ENCODE assay signal across 17 cellular contexts in the genomic region with DNA sequence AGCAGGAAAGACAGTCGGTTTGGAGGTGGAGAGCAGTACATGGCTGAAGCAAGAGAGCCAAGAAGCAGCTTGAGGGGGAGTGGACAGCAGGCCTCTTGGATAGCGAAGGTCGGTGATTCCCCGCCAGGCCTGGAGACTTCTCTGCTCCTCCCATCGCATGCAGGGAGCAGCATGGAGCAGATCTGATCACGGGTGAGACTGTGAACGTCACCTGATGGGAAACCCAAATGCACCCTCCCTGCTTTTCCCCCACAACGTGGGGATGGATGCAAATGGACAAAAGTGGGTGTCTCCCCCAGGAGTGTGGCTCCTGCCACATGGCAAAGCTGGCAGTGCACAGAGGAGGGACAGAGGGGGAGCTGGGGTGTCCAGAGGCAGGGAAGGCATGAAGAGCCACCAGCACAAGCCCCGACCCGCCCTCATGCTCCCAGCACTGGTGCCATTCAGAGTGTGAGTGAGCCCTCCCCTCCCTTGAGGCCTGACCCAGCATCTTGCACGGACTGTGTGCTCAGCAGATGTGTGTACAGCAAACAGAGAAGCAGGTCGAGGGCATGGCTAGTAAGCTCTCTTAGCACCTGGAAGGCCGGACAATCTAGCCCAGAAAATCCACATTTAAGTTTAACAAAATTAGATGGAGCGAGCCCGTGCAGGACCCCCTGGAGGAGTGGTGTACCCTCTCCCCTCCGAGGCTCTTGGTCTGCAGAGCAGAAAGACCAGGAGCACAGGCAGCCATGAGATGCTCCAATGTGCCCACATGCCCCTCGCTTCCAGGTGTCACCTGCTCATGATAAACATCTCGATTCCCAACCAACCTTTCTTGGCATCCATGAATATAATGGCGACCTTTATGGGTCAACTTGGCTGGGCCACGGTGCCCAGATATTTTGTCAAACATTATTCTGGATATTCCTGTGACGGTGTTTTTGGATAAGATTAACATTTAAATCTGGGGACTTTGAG.
DNase-seq lines count a peak whose midpoint lies in the region; ATAC-seq, FAIRE-seq and TF ChIP-seq lines count a peak whose summit lies in the region.
"Had no signal": no experiment of that assay in that cellular context is flagged by ENCODE, and none has a peak within 500 bp of the region (broad histone marks: within the 10 kb centered on the region; RNA-seq: fewer than 3 reads in every experiment).

No MANE protein-coding gene starts in this region.

- no peak overlapping the region for H3K9ac ChIP-seq in neuronal stem cell (ENCODE audit: low read depth, low read length, poor library complexity)

- H2AFZ ChIP-seq in neuronal stem cell (ENCODE audit: low read length) = no peak overlapping the region

- H2BK5ac ChIP-seq in neuronal stem cell (ENCODE audit: low read length) = no peak overlapping the region

- no peaks in the 10 kb centered on the region for H3K27me3 ChIP-seq in bronchial epithelial cell (ENCODE audit: control insufficient read depth, insufficient read depth, low read length)
- peaks cover 0 to 9% (median 0%) of the 10 kb centered on the region in 3 experiments for H3K27me3 ChIP-seq in neuronal stem cell (ENCODE audit: control insufficient read depth in 3 of 3, insufficient read depth in 3 of 3, low read depth in 1 of 3, low read length in 3 of 3)
- H3K27me3 ChIP-seq in vagina = no peaks in the 10 kb centered on the region
- H3K27me3 ChIP-seq in Caco-2 (replicated peaks; ENCODE audit: control insufficient read depth, insufficient read depth, low read length) = no peaks in the 10 kb centered on the region
- H3K27me3 ChIP-seq: BE2C had no signal

- H3K14ac ChIP-seq in neuronal stem cell (ENCODE audit: low read length) = no peak overlapping the region

- H3K36me3 ChIP-seq in bronchial epithelial cell (ENCODE audit: control insufficient read depth, insufficient read depth, low read length) (no peaks in the 10 kb centered on the region), neuronal stem cell (replicated peaks in 1 of 2; ENCODE audit: control insufficient read depth in 2 of 2, insufficient read depth in 2 of 2, low read length in 2 of 2) (no peaks in the 10 kb centered on the region), vagina (no peaks in the 10 kb centered on the region), Caco-2 (ENCODE audit: control insufficient read depth, insufficient read depth, low read length) (no peaks in the 10 kb centered on the region)
- H3K36me3 ChIP-seq: BE2C had no signal

- peak overlapping the region; percentile 66 for H4K8ac ChIP-seq in neuronal stem cell (ENCODE audit: low read depth, low read length)

- H2BK120ac ChIP-seq in neuronal stem cell (ENCODE audit: low read depth, low read length) = no peak overlapping the region

- TF ChIP-seq CTCF in bronchial epithelial cell (IDR thresholded peaks at IDR 0.05; ENCODE audit: insufficient read depth, low read length, severe bottlenecking) = no peak
- no peak for TF ChIP-seq CTCF in chondrocyte (IDR thresholded peaks at IDR 0.05)
- TF ChIP-seq CTCF in vagina (IDR thresholded peaks at IDR 0.05) = no peak
- TF ChIP-seq CTCF in GM13977 (IDR thresholded peaks at IDR 0.05; ENCODE audit: extremely low read depth, insufficient read depth, missing control alignments) = no peak
- no peak for TF ChIP-seq CTCF in Caco-2 (IDR thresholded peaks at IDR 0.05; ENCODE audit: insufficient read depth in 1 of 2, low read depth in 1 of 2, low read length in 1 of 2, severe bottlenecking in 1 of 2, unreplicated experiment in 1 of 2)

- no CpG with 5 or more reads among the region's 21 CpGs for WGBS in neuronal stem cell (ENCODE audit: extremely low coverage in 2 of 2, insufficient read length in 2 of 2, insufficient replicate concordance in 1 of 2), 2 donors

- peak; percentile 73 for FAIRE-seq in bronchial epithelial cell (lab: Jason Lieb, UNC)
- FAIRE-seq: A549, GM18507 had no signal

- H2BK15ac ChIP-seq in neuronal stem cell (ENCODE audit: low read length) = no peak overlapping the region

- H3K27ac ChIP-seq in neuronal stem cell (replicated peaks; ENCODE audit: low read length) (no peak overlapping the region), vagina (no peak overlapping the region)
- H3K27ac ChIP-seq: A549, C4-2B had no signal

- in situ Hi-C loops in GM13977 (cut with MboI; ENCODE audit: low pct_unique_long_range_greater_than_20kb, low sequenced_read_pairs, unreplicated experiment) = no loop called here

- H3K9me3 ChIP-seq in neuronal stem cell (replicated peaks in 1 of 2; ENCODE audit: control insufficient read depth in 2 of 2, insufficient read depth in 1 of 2, low read depth in 1 of 2, low read length in 2 of 2) (peaks cover 0 to 50% of the 10 kb centered on the region in 2 donors), vagina (no peaks in the 10 kb centered on the region), Caco-2 (no peaks in the 10 kb centered on the region)
- H3K9me3 ChIP-seq: A549, BE2C had no signal

- H3K27ac Mint-ChIP-seq in chondrocyte (ENCODE audit: unreplicated experiment) = no peak overlapping the region
- H3K27ac Mint-ChIP-seq in Caco-2 (ENCODE audit: unreplicated experiment) = no peak overlapping the region
- H3K27ac Mint-ChIP-seq: CD4-positive, alpha-beta memory T cell; H9; IgD-negative memory B cell had no signal

- H3K23ac ChIP-seq in neuronal stem cell (ENCODE audit: low read depth, low read length, poor library complexity) = no peak overlapping the region

- intact Hi-C loops in vagina (cut with DNase I) = no loop called here
- intact Hi-C loops in Caco-2 (cut with micrococcal nuclease; ENCODE audit: unreplicated experiment) = no loop called here

- H3K9me3 Mint-ChIP-seq in chondrocyte (ENCODE audit: low read depth) (peaks cover 27% of the 10 kb centered on the region), Caco-2 (ENCODE audit: unreplicated experiment) (peaks cover 10% of the 10 kb centered on the region)
- H3K9me3 Mint-ChIP-seq: IgD-negative memory B cell had no signal

- H4K91ac ChIP-seq in neuronal stem cell (ENCODE audit: low read depth, low read length, poor library complexity) = no peak overlapping the region

- no peak for DNase-seq in bronchial epithelial cell (ENCODE audit: low read depth)
- DNase-seq in chondrocyte (ENCODE audit: low spot score) = peak; percentile 61
- DNase-seq in neuronal stem cell (ENCODE audit: low spot score) = no peak
- peak; percentile 54 to 82 for DNase-seq in vagina (ENCODE audit: extremely low spot score in 2 of 2)
- no peak for DNase-seq in GM13977 (ENCODE audit: low spot score)
- no peak for DNase-seq in Caco-2
- DNase-seq: BE2C; CD4-positive, alpha-beta memory T cell; DND-41; GF-D8; GOT3; H9 had no signal

- H3K4me1 ChIP-seq in neuronal stem cell (ENCODE audit: control insufficient read depth in 2 of 2, insufficient read depth in 1 of 2, low read depth in 1 of 2, low read length in 2 of 2) (no peaks in the 10 kb centered on the region), vagina (no peaks in the 10 kb centered on the region), Caco-2 (no peaks in the 10 kb centered on the region)
- H3K4me1 ChIP-seq: A549, BE2C had no signal

- H3K4me1 Mint-ChIP-seq in chondrocyte (ENCODE audit: low read depth) (no peaks in the 10 kb centered on the region), Caco-2 (ENCODE audit: low read depth, unreplicated experiment) (no peaks in the 10 kb centered on the region)
- H3K4me1 Mint-ChIP-seq: CD4-positive, alpha-beta memory T cell; H9; IgD-negative memory B cell had no signal

- POLR2A ChIA-PET in Caco-2 (lab: Charles Lee) = no interaction called here

- H3K36me3 Mint-ChIP-seq in chondrocyte (ENCODE audit: low read depth) (peaks cover 2% of the 10 kb centered on the region), Caco-2 (ENCODE audit: insufficient read depth, unreplicated experiment) (no peaks in the 10 kb centered on the region)

- H3K18ac ChIP-seq in neuronal stem cell (ENCODE audit: low read length) = no peak overlapping the region

- no peak overlapping the region for H3K4ac ChIP-seq in neuronal stem cell (ENCODE audit: low read length)

- H2AK5ac ChIP-seq in neuronal stem cell (ENCODE audit: low read depth, low read length) = no peak overlapping the region

- CTCF ChIA-PET in Caco-2 (lab: Charles Lee) = no interaction called here

- no peak for ATAC-seq in GM18858 (IDR thresholded peaks at IDR 0.05; ENCODE audit: unreplicated experiment)
- ATAC-seq: A549 had no signal

- H3K4me2 ChIP-seq in neuronal stem cell (ENCODE audit: insufficient read depth, low read length, poor library complexity, severe bottlenecking) = no peak overlapping the region
- H3K4me2 ChIP-seq: A549 had no signal

- no TSS peak for BruUV-seq in Caco-2 (replicated peaks; lab: Mats Ljungman, UMichigan)

- TF ChIP-seq POLR2A in vagina (IDR thresholded peaks at IDR 0.05) = no peak

- H3K4me3 ChIP-seq in bronchial epithelial cell (ENCODE audit: low read depth, low read length) (no peak overlapping the region), neuronal stem cell (ENCODE audit: low read length in 2 of 2) (no peak overlapping the region), vagina (no peak overlapping the region), Caco-2 (ENCODE audit: low read depth, low read length) (no peak overlapping the region)
- H3K4me3 ChIP-seq: A549 had no signal

- no peak overlapping the region for H2BK12ac ChIP-seq in neuronal stem cell (ENCODE audit: low read length)

- H3K27me3 Mint-ChIP-seq in chondrocyte (ENCODE audit: low read depth) (peaks cover 2% of the 10 kb centered on the region), Caco-2 (ENCODE audit: insufficient read depth, unreplicated experiment) (peaks cover 28% of the 10 kb centered on the region)

- no peak overlapping the region for H3K4me3 Mint-ChIP-seq in chondrocyte (ENCODE audit: unreplicated experiment)
- no peak overlapping the region for H3K4me3 Mint-ChIP-seq in Caco-2 (ENCODE audit: unreplicated experiment)
- H3K4me3 Mint-ChIP-seq: CD4-positive, alpha-beta memory T cell; H9; IgD-negative memory B cell had no signal

- peaks cover 1% of the 10 kb centered on the region for H3K79me1 ChIP-seq in neuronal stem cell (ENCODE audit: low read depth, low read length)

Comparison
In these comparisons a context has a peak if more than half of its experiments do, and no peak if none do; other contexts are left out.
1. DNase-seq: peak in chondrocyte (single experiment) and vagina (2 of 2); none in bronchial epithelial cell (single experiment), neuronal stem cell (single experiment), GM13977 (single experiment) and Caco-2 (0 of 2).